In genomic region chr16:89357055-89357454, GRCh38 we compare ENCODE assay signal across 10 cellular contexts.
A peak's percentile ranks its signal among the peaks of the same experiment; 100 is the strongest.
DNase-seq lines count a peak whose midpoint lies in the region; ATAC-seq, FAIRE-seq and TF ChIP-seq lines count a peak whose summit lies in the region.
"Had no signal": no experiment of that assay in that cellular context is flagged by ENCODE, and none has a peak within 500 bp of the region (broad histone marks: within the 10 kb centered on the region; RNA-seq: fewer than 3 reads in every experiment).

No MANE protein-coding gene starts in this region.

- peaks cover 93% of the 10 kb centered on the region for H3K4me1 ChIP-seq in CD4-positive, CD25-positive, alpha-beta regulatory T cell (ENCODE audit: control insufficient read depth, insufficient read depth, low read length, poor library complexity, severe bottlenecking)
- peaks cover 50 to 61% of the 10 kb centered on the region in 2 experiments for H3K4me1 ChIP-seq in K562 (replicated peaks in 1 of 2; ENCODE audit: control insufficient read depth in 2 of 2, insufficient read depth in 2 of 2, low read length in 2 of 2)

- H3K36me3 ChIP-seq in CD4-positive, CD25-positive, alpha-beta regulatory T cell (ENCODE audit: control insufficient read depth, insufficient read depth, low read length) = no peaks in the 10 kb centered on the region
- H3K36me3 ChIP-seq in K562 (ENCODE audit: control insufficient read depth, insufficient read depth, low read length) = peaks cover 62% of the 10 kb centered on the region; the same call in 2 of the 3 replicates

- no peaks in the 10 kb centered on the region for H3K9me3 ChIP-seq in CD4-positive, CD25-positive, alpha-beta regulatory T cell (ENCODE audit: control insufficient read depth in 2 of 2, low read length in 2 of 2)
- H3K9me3 ChIP-seq in K562 (replicated peaks; ENCODE audit: control insufficient read depth, insufficient read depth, low read depth, low read length) = no peaks in the 10 kb centered on the region

- H3K27ac Mint-ChIP-seq in CD4-positive, CD25-positive, alpha-beta regulatory T cell = peak overlapping the region; percentile 65 to 91 (median 71)
- peak overlapping the region; percentile 4 to 52 for H3K27ac Mint-ChIP-seq in T-cell

- 24% methylated on average over 6 of the region's 6 CpGs for WGBS in K562 (ENCODE audit: insufficient coverage, low coverage, missing lambda C conversion rate)

- no peak for ATAC-seq in CD4-positive, CD25-positive, alpha-beta regulatory T cell (ENCODE audit: low read depth in 2 of 2)
- ATAC-seq in T-cell (replicated peaks in 1 of 4) = no peak
- peak; percentile 84 for ATAC-seq in K562

- H4K20me1 ChIP-seq in K562 (replicated peaks; ENCODE audit: control insufficient read depth, insufficient read depth, low read length) = peaks cover 93% of the 10 kb centered on the region

- H2AFZ ChIP-seq in K562 (ENCODE audit: low read depth, low read length) = no peak overlapping the region

- H3K27me3 ChIP-seq in CD4-positive, CD25-positive, alpha-beta regulatory T cell (ENCODE audit: control insufficient read depth, insufficient read depth, low read length) = no peaks in the 10 kb centered on the region
- H3K27me3 ChIP-seq in K562 (ENCODE audit: control insufficient read depth in 2 of 2, insufficient read depth in 2 of 2, low read length in 2 of 2) = no peaks in the 10 kb centered on the region

- intact Hi-C loops in K562 (cut with micrococcal nuclease) = no loop called here

- POLR2A ChIA-PET in T-cell (lab: Charles Lee) (no interaction called here), K562 (lab: Yijun Ruan, JAX) (interaction anchor here (0.6 to 1.7 kb wide), 5 partner anchors 16 to 904 kb away, joined by 3 to 4 read pairs (median 3); partner anchors contain the start of gene ZFPM1)

- H3K79me2 ChIP-seq in K562 (ENCODE audit: control insufficient read depth, insufficient read depth, low read length) = peaks cover 96% of the 10 kb centered on the region

- no peak for TF ChIP-seq POLR2A in K562 (conservative IDR thresholded peaks at IDR 0.05)

- H3K9me3 Mint-ChIP-seq in CD4-positive, CD25-positive, alpha-beta regulatory T cell = no peaks in the 10 kb centered on the region
- H3K9me3 Mint-ChIP-seq in T-cell = no peaks in the 10 kb centered on the region

- peaks cover 23 to 97% (median 79%) of the 10 kb centered on the region in 4 donors for H3K4me1 Mint-ChIP-seq in CD4-positive, CD25-positive, alpha-beta regulatory T cell
- peaks cover 93 to 99% (median 96%) of the 10 kb centered on the region in 3 donors for H3K4me1 Mint-ChIP-seq in T-cell

- TF ChIP-seq EP300 in K562 (IDR thresholded peaks at IDR 0.05; ENCODE audit: low read length) = no peak

- peak overlapping the region in 1 of 2 experiments; percentile 53; a peak in 2 of 4 replicates for H3K9ac ChIP-seq in K562 (ENCODE audit: insufficient read depth in 1 of 2, low read depth in 2 of 2, low read length in 2 of 2)

- DNase-seq in CD4-positive, CD25-positive, alpha-beta regulatory T cell = peak in 1 of 3 donors; percentile 62
- DNase-seq in T-cell (peak in 5 of 34 experiments; percentile 10 to 47 (median 24)), K562 (ENCODE audit: extremely low read depth in 1 of 4, low spot score in 3 of 4) (peak; percentile 53 to 71 (median 58)), retinal pigment epithelial cell (ENCODE audit: low read depth) (no peak), occipital lobe (lab: John Stamatoyannopoulos, UW) (no peak), NCI-H1105 (lab: John Stamatoyannopoulos, UW) (no peak), HK-2 (ENCODE audit: unreplicated experiment) (no peak)
- no peak for DNase-seq in effector CD4-positive, alpha-beta T cell
- DNase-seq: DMS153 had no signal

- BruUV-seq in K562 (replicated peaks; lab: Mats Ljungman, UMichigan) = no TSS peak

- no peaks in the 10 kb centered on the region for H3K27me3 Mint-ChIP-seq in CD4-positive, CD25-positive, alpha-beta regulatory T cell
- no peaks in the 10 kb centered on the region for H3K27me3 Mint-ChIP-seq in T-cell

- peak overlapping the region; percentile 77 for H3K4me3 ChIP-seq in CD4-positive, CD25-positive, alpha-beta regulatory T cell (ENCODE audit: low read depth, low read length)
- H3K4me3 ChIP-seq in K562 (no peak overlapping the region), retinal pigment epithelial cell (ENCODE audit: low read length) (no peak overlapping the region)

- H3K27ac ChIP-seq in CD4-positive, CD25-positive, alpha-beta regulatory T cell (ENCODE audit: insufficient read depth, low read length, poor library complexity, severe bottlenecking) = peak overlapping the region; percentile 85
- H3K27ac ChIP-seq in K562 (ENCODE audit: extremely low read depth, low read depth, low read length) = peak overlapping the region; percentile 41; the same call in 2 of the 3 replicates

- H3K4me2 ChIP-seq in K562 (ENCODE audit: insufficient read depth, low read length) = peak overlapping the region; percentile 34; the same call in 1 of the 2 replicates

- peaks cover 33% of the 10 kb centered on the region for H3K9me1 ChIP-seq in K562 (ENCODE audit: control insufficient read depth, insufficient read depth, low read length)

- TF ChIP-seq CTCF in K562 (IDR thresholded peaks at IDR 0.05 in 2 of 3, conservative IDR thresholded peaks at IDR 0.05 in 1 of 3; ENCODE audit: insufficient read depth in 2 of 3, low read depth in 1 of 3, low read length in 3 of 3) (peak; percentile 22 to 35 (median 28); a peak in 3 of 6 replicates), retinal pigment epithelial cell (conservative IDR thresholded peaks at IDR 0.05; ENCODE audit: low read depth, low read length) (peak; percentile 1)

- CTCF ChIA-PET in T-cell (lab: Charles Lee) = interaction anchor here in 1 of 2 donors (0.6 kb wide), 1 partner anchor 132 kb away, joined by 4 read pairs; no protein-coding TSS in a partner anchor
- CTCF ChIA-PET in K562 (lab: Yijun Ruan, JAX; ENCODE audit: low intra/inter-chr PET ratio) = no interaction called here

- peak overlapping the region; percentile 59 to 90 (median 75) for H3K4me3 Mint-ChIP-seq in CD4-positive, CD25-positive, alpha-beta regulatory T cell
- H3K4me3 Mint-ChIP-seq in T-cell = peak overlapping the region; percentile 26 to 77 (median 35)

- H3K36me3 Mint-ChIP-seq in CD4-positive, CD25-positive, alpha-beta regulatory T cell = peaks cover 4% of the 10 kb centered on the region
- peaks cover 12% of the 10 kb centered on the region for H3K36me3 Mint-ChIP-seq in T-cell

- peak; percentile 84 for FAIRE-seq in K562 (lab: Jason Lieb, UNC)
- FAIRE-seq: colon had no signal

- in situ Hi-C loops in K562 (cut with MboI) = no loop called here

- TF ChIP-seq RAD21 in K562 (CRISPR knock-in tag; conservative IDR thresholded peaks at IDR 0.05 in 1 of 2, IDR thresholded peaks at IDR 0.05 in 1 of 2) = no peak

TF ChIP-seq in K562, 482 proteins besides CTCF, POLR2A, EP300 and RAD21 (continues in another document):
- TF ChIP-seq POLR2H (tag; IDR thresholded peaks at IDR 0.05; ENCODE audit: low read depth) (no peak), ZNF764 (CRISPR knock-in tag; IDR thresholded peaks at IDR 0.05; ENCODE audit: low read depth) (no peak)

Comparison
In these comparisons a context has a peak if more than half of its experiments do, and no peak if none do; other contexts are left out.
1. DNase-seq: peak in K562 (4 of 4); none in retinal pigment epithelial cell (single experiment), occipital lobe (single experiment), NCI-H1105 (single experiment), effector CD4-positive, alpha-beta T cell (single experiment) and HK-2 (single experiment).